22 cellular contexts compared by ENCODE assay signal in genomic region chr12:112751844-112752243, GRCh38. TPM values are rescaled to one million over a fixed set of nuclear protein-coding genes. Genes with fewer than 3 reads are reported as not detected.
DNase-seq lines count a peak whose midpoint lies in the region; ATAC-seq, FAIRE-seq and TF ChIP-seq lines count a peak whose summit lies in the region.
"Had no signal": no experiment of that assay in that cellular context is flagged by ENCODE, and none has a peak within 500 bp of the region (broad histone marks: within the 10 kb centered on the region; RNA-seq: fewer than 3 reads in every experiment).

No MANE protein-coding gene starts in this region.

- TF ChIP-seq CTCF in activated CD8-positive, alpha-beta T cell treated with anti-CD3 and anti-CD28 coated beads for 36 hours (IDR thresholded peaks at IDR 0.05), result no peak
- TF ChIP-seq CTCF in gastrocnemius medialis (IDR thresholded peaks at IDR 0.05 in 4 of 5, conservative IDR thresholded peaks at IDR 0.05 in 1 of 5), result no peak

- no peaks in the 10 kb centered on the region for H3K36me3 ChIP-seq in gastrocnemius medialis
- H3K36me3 ChIP-seq: BLaER1 had no signal

- no peak for DNase-seq in activated CD8-positive, alpha-beta T cell treated with anti-CD3 and anti-CD28 coated beads, Interleukin-2, amount 10 ng/mL, durations not matched to agents 7 days and 5 days
- no peak for DNase-seq in activated CD8-positive, alpha-beta T cell treated with anti-CD3 and anti-CD28 coated beads for 36 hours
- no peak for DNase-seq in T-helper 17 cell
- DNase-seq in immature natural killer cell, result peak in 2 of 3 donors; percentile 3 to 43
- no peak for DNase-seq in stimulated activated effector memory CD8-positive, alpha-beta T cell treated with anti-CD3 and anti-CD28 coated beads, Interleukin-12 subunit alpha, Interleukin-12 subunit beta, amount 100 ng/mL, for 72 hours (ENCODE audit: low spot score in 2 of 2)
- no peak for DNase-seq in gastrocnemius medialis
- no peak for DNase-seq in frontal cortex (ENCODE audit: low spot score in 2 of 2)
- no peak for DNase-seq in activated CD4-positive, alpha-beta T cell treated with anti-CD3 and anti-CD28 coated beads, Interleukin-2, amount 10 ng/mL, durations not matched to agents 7 days and 5 days
- DNase-seq: AML-193, DMS153, DMS79, GDM1, HCEC 1CT had no signal

- peaks cover 12% of the 10 kb centered on the region for H3K4me1 Mint-ChIP-seq in activated CD8-positive, alpha-beta T cell treated with anti-CD3 and anti-CD28 coated beads, Interleukin-2, amount 10 ng/mL, durations not matched to agents 7 days and 5 days (ENCODE audit: low read depth)
- peaks cover 8% of the 10 kb centered on the region for H3K4me1 Mint-ChIP-seq in activated CD8-positive, alpha-beta T cell treated with anti-CD3 and anti-CD28 coated beads for 36 hours (ENCODE audit: low read depth)
- H3K4me1 Mint-ChIP-seq in T-helper 17 cell (peaks cover 27% of the 10 kb centered on the region), immature natural killer cell (peaks cover 32 to 34% of the 10 kb centered on the region in 2 donors)
- H3K4me1 Mint-ChIP-seq in stimulated activated effector memory CD8-positive, alpha-beta T cell treated with anti-CD3 and anti-CD28 coated beads, Interleukin-12 subunit alpha, Interleukin-12 subunit beta, amount 100 ng/mL, for 72 hours, result peaks cover 42% of the 10 kb centered on the region
- H3K4me1 Mint-ChIP-seq in activated CD4-positive, alpha-beta T cell treated with anti-CD3 and anti-CD28 coated beads, Interleukin-2, amount 10 ng/mL, durations not matched to agents 7 days and 5 days, result peaks cover 6% of the 10 kb centered on the region
- H3K4me1 Mint-ChIP-seq: CD14-positive monocyte, GM23338, IgD-negative memory B cell had no signal

- FAIRE-seq in frontal cortex (lab: Jason Lieb, UNC), result no peak
- FAIRE-seq: A549, H54, HepG2 had no signal

- intact Hi-C loops in activated CD8-positive, alpha-beta T cell treated with anti-CD3 and anti-CD28 coated beads for 36 hours (cut with micrococcal nuclease), result no loop called here
- intact Hi-C loops in gastrocnemius medialis (cut with DNase I; ENCODE audit: low total_unique reads), result no loop called here

- H3K36me3 Mint-ChIP-seq in activated CD8-positive, alpha-beta T cell treated with anti-CD3 and anti-CD28 coated beads, Interleukin-2, amount 10 ng/mL, durations not matched to agents 7 days and 5 days (ENCODE audit: low read depth), result no peaks in the 10 kb centered on the region
- H3K36me3 Mint-ChIP-seq in activated CD8-positive, alpha-beta T cell treated with anti-CD3 and anti-CD28 coated beads for 36 hours (ENCODE audit: low read depth), result no peaks in the 10 kb centered on the region
- H3K36me3 Mint-ChIP-seq in T-helper 17 cell (ENCODE audit: low read depth) (peaks cover 1% of the 10 kb centered on the region), immature natural killer cell (peaks cover 0 to 6% (median 6%) of the 10 kb centered on the region in 3 donors)
- H3K36me3 Mint-ChIP-seq in stimulated activated effector memory CD8-positive, alpha-beta T cell treated with anti-CD3 and anti-CD28 coated beads, Interleukin-12 subunit alpha, Interleukin-12 subunit beta, amount 100 ng/mL, for 72 hours, result no peaks in the 10 kb centered on the region
- no peaks in the 10 kb centered on the region for H3K36me3 Mint-ChIP-seq in activated CD4-positive, alpha-beta T cell treated with anti-CD3 and anti-CD28 coated beads, Interleukin-2, amount 10 ng/mL, durations not matched to agents 7 days and 5 days (ENCODE audit: low read depth)
- H3K36me3 Mint-ChIP-seq: CD14-positive monocyte had no signal

- H3K9me3 ChIP-seq in T-helper 17 cell (ENCODE audit: control insufficient read depth, low read length, poor library complexity, severe bottlenecking) (no peaks in the 10 kb centered on the region), gastrocnemius medialis (no peaks in the 10 kb centered on the region)

- H3K4me3 Mint-ChIP-seq in activated CD8-positive, alpha-beta T cell treated with anti-CD3 and anti-CD28 coated beads, Interleukin-2, amount 10 ng/mL, durations not matched to agents 7 days and 5 days, result no peak overlapping the region
- no peak overlapping the region for H3K4me3 Mint-ChIP-seq in activated CD8-positive, alpha-beta T cell treated with anti-CD3 and anti-CD28 coated beads for 36 hours
- no peak overlapping the region for H3K4me3 Mint-ChIP-seq in T-helper 17 cell
- H3K4me3 Mint-ChIP-seq in immature natural killer cell, result peak overlapping the region; percentile 29 to 89 (median 59)
- H3K4me3 Mint-ChIP-seq in stimulated activated effector memory CD8-positive, alpha-beta T cell treated with anti-CD3 and anti-CD28 coated beads, Interleukin-12 subunit alpha, Interleukin-12 subunit beta, amount 100 ng/mL, for 72 hours, result no peak overlapping the region
- no peak overlapping the region for H3K4me3 Mint-ChIP-seq in activated CD4-positive, alpha-beta T cell treated with anti-CD3 and anti-CD28 coated beads, Interleukin-2, amount 10 ng/mL, durations not matched to agents 7 days and 5 days
- H3K4me3 Mint-ChIP-seq: CD14-positive monocyte, GM23338, IgD-negative memory B cell had no signal

- no peaks in the 10 kb centered on the region for H3K27me3 ChIP-seq in gastrocnemius medialis
- H3K27me3 ChIP-seq: BLaER1 had no signal

- peaks cover 6% of the 10 kb centered on the region for H3K27me3 Mint-ChIP-seq in activated CD8-positive, alpha-beta T cell treated with anti-CD3 and anti-CD28 coated beads, Interleukin-2, amount 10 ng/mL, durations not matched to agents 7 days and 5 days (ENCODE audit: low read depth)
- peaks cover 4% of the 10 kb centered on the region for H3K27me3 Mint-ChIP-seq in activated CD8-positive, alpha-beta T cell treated with anti-CD3 and anti-CD28 coated beads for 36 hours
- H3K27me3 Mint-ChIP-seq in T-helper 17 cell (peaks cover 7% of the 10 kb centered on the region), immature natural killer cell (ENCODE audit: low read depth in 3 of 3) (peaks cover 0 to 2% (median 0%) of the 10 kb centered on the region in 3 donors)
- peaks cover 7% of the 10 kb centered on the region for H3K27me3 Mint-ChIP-seq in activated CD4-positive, alpha-beta T cell treated with anti-CD3 and anti-CD28 coated beads, Interleukin-2, amount 10 ng/mL, durations not matched to agents 7 days and 5 days

- H3K4me3 ChIP-seq in gastrocnemius medialis, result no peak overlapping the region
- H3K4me3 ChIP-seq: A549, BLaER1, GM23338 had no signal

- no peak for TF ChIP-seq POLR2A in gastrocnemius medialis (IDR thresholded peaks at IDR 0.05)

- no peak for ATAC-seq in activated CD8-positive, alpha-beta T cell treated with anti-CD3 and anti-CD28 coated beads, Interleukin-2, amount 10 ng/mL, durations not matched to agents 7 days and 5 days
- no peak for ATAC-seq in activated CD8-positive, alpha-beta T cell treated with anti-CD3 and anti-CD28 coated beads for 36 hours
- peak; percentile 48 for ATAC-seq in T-helper 17 cell
- no peak for ATAC-seq in stimulated activated effector memory CD8-positive, alpha-beta T cell treated with anti-CD3 and anti-CD28 coated beads, Interleukin-12 subunit alpha, Interleukin-12 subunit beta, amount 100 ng/mL, for 72 hours
- no peak for ATAC-seq in gastrocnemius medialis
- ATAC-seq: A549, GM23338, HepG2 had no signal

- no peak overlapping the region for H3K27ac ChIP-seq in gastrocnemius medialis
- H3K27ac ChIP-seq: 22Rv1, A549, BLaER1 had no signal

- POLR2A ChIA-PET in activated CD8-positive, alpha-beta T cell treated with anti-CD3 and anti-CD28 coated beads, Interleukin-2, amount 10 ng/mL, durations not matched to agents 7 days and 5 days (lab: Charles Lee), result no interaction called here
- POLR2A ChIA-PET in activated CD8-positive, alpha-beta T cell treated with anti-CD3 and anti-CD28 coated beads for 36 hours (lab: Charles Lee), result no interaction called here
- POLR2A ChIA-PET in activated CD4-positive, alpha-beta T cell treated with anti-CD3 and anti-CD28 coated beads, Interleukin-2, amount 10 ng/mL, durations not matched to agents 7 days and 5 days (lab: Charles Lee), result no interaction called here

- CTCF ChIA-PET in activated CD8-positive, alpha-beta T cell treated with anti-CD3 and anti-CD28 coated beads, Interleukin-2, amount 10 ng/mL, durations not matched to agents 7 days and 5 days (lab: Charles Lee), result no interaction called here
- CTCF ChIA-PET in activated CD8-positive, alpha-beta T cell treated with anti-CD3 and anti-CD28 coated beads for 36 hours (lab: Charles Lee), result no interaction called here
- CTCF ChIA-PET in activated CD4-positive, alpha-beta T cell treated with anti-CD3 and anti-CD28 coated beads, Interleukin-2, amount 10 ng/mL, durations not matched to agents 7 days and 5 days (lab: Charles Lee), result no interaction called here

- peaks cover 6% of the 10 kb centered on the region for H3K9me3 Mint-ChIP-seq in activated CD8-positive, alpha-beta T cell treated with anti-CD3 and anti-CD28 coated beads, Interleukin-2, amount 10 ng/mL, durations not matched to agents 7 days and 5 days (ENCODE audit: insufficient read depth)
- peaks cover 7% of the 10 kb centered on the region for H3K9me3 Mint-ChIP-seq in activated CD8-positive, alpha-beta T cell treated with anti-CD3 and anti-CD28 coated beads for 36 hours
- peaks cover 3 to 8% (median 5%) of the 10 kb centered on the region in 6 donors for H3K9me3 Mint-ChIP-seq in immature natural killer cell
- peaks cover 7% of the 10 kb centered on the region for H3K9me3 Mint-ChIP-seq in stimulated activated effector memory CD8-positive, alpha-beta T cell treated with anti-CD3 and anti-CD28 coated beads, Interleukin-12 subunit alpha, Interleukin-12 subunit beta, amount 100 ng/mL, for 72 hours
- peaks cover 10% of the 10 kb centered on the region for H3K9me3 Mint-ChIP-seq in activated CD4-positive, alpha-beta T cell treated with anti-CD3 and anti-CD28 coated beads, Interleukin-2, amount 10 ng/mL, durations not matched to agents 7 days and 5 days

- in situ Hi-C loops in gastrocnemius medialis (cut with MboI; ENCODE audit: low sequenced_read_pairs in 4 of 4), result no loop called here

- peak overlapping the region; percentile 54 for H3K27ac Mint-ChIP-seq in activated CD8-positive, alpha-beta T cell treated with anti-CD3 and anti-CD28 coated beads, Interleukin-2, amount 10 ng/mL, durations not matched to agents 7 days and 5 days
- H3K27ac Mint-ChIP-seq in activated CD8-positive, alpha-beta T cell treated with anti-CD3 and anti-CD28 coated beads for 36 hours, result no peak overlapping the region
- H3K27ac Mint-ChIP-seq in T-helper 17 cell (peak overlapping the region; percentile 56), immature natural killer cell (peak overlapping the region in 4 of 6 donors; percentile 37 to 87 (median 58))
- peak overlapping the region; percentile 16 for H3K27ac Mint-ChIP-seq in stimulated activated effector memory CD8-positive, alpha-beta T cell treated with anti-CD3 and anti-CD28 coated beads, Interleukin-12 subunit alpha, Interleukin-12 subunit beta, amount 100 ng/mL, for 72 hours
- no peak overlapping the region for H3K27ac Mint-ChIP-seq in activated CD4-positive, alpha-beta T cell treated with anti-CD3 and anti-CD28 coated beads, Interleukin-2, amount 10 ng/mL, durations not matched to agents 7 days and 5 days
- H3K27ac Mint-ChIP-seq: CD14-positive monocyte, GM23338, IgD-negative memory B cell had no signal

- no peaks in the 10 kb centered on the region for H3K4me1 ChIP-seq in gastrocnemius medialis
- H3K4me1 ChIP-seq: A549, BLaER1 had no signal

RNA-seq across cellular contexts. Expression of gene RPH3A, which starts 39.7 kb away (rescaled TPM):
- total RNA-seq in activated CD8-positive, alpha-beta T cell treated with anti-CD3 and anti-CD28 coated beads, Interleukin-2, amount 10 ng/mL, durations not matched to agents 7 days and 5 days, result not detected
- total RNA-seq in activated CD8-positive, alpha-beta T cell treated with anti-CD3 and anti-CD28 coated beads for 36 hours, result not detected
- total RNA-seq in T-helper 17 cell (under 1 TPM; 0.27 to 0.86 TPM), gastrocnemius medialis (under 1 TPM in 1 of 4 donors, not detected in 3; 0.23 TPM), frontal cortex (5.3 TPM)
- polyA plus RNA-seq in immature natural killer cell, result not detected
- not detected for total RNA-seq in activated CD4-positive, alpha-beta T cell treated with anti-CD3 and anti-CD28 coated beads, Interleukin-2, amount 10 ng/mL, durations not matched to agents 7 days and 5 days
- total RNA-seq: Daoy, HepG2 had no signal
- polyA plus RNA-seq: HepG2, IgD-negative memory B cell had no signal

Comparison
In these comparisons a context has a peak if more than half of its experiments do, and no peak if none do; other contexts are left out.
1. H3K27ac Mint-ChIP-seq: peak in activated CD8-positive, alpha-beta T cell treated with anti-CD3 and anti-CD28 coated beads, Interleukin-2, amount 10 ng/mL, durations not matched to agents 7 days and 5 days (single experiment), T-helper 17 cell (single experiment), immature natural killer cell (4 of 6) and stimulated activated effector memory CD8-positive, alpha-beta T cell treated with anti-CD3 and anti-CD28 coated beads, Interleukin-12 subunit alpha, Interleukin-12 subunit beta, amount 100 ng/mL, for 72 hours (single experiment); none in activated CD8-positive, alpha-beta T cell treated with anti-CD3 and anti-CD28 coated beads for 36 hours (single experiment) and activated CD4-positive, alpha-beta T cell treated with anti-CD3 and anti-CD28 coated beads, Interleukin-2, amount 10 ng/mL, durations not matched to agents 7 days and 5 days (single experiment).
2. DNase-seq: peak in immature natural killer cell (2 of 3); none in activated CD8-positive, alpha-beta T cell treated with anti-CD3 and anti-CD28 coated beads, Interleukin-2, amount 10 ng/mL, durations not matched to agents 7 days and 5 days (single experiment), activated CD8-positive, alpha-beta T cell treated with anti-CD3 and anti-CD28 coated beads for 36 hours (single experiment), T-helper 17 cell (0 of 3), stimulated activated effector memory CD8-positive, alpha-beta T cell treated with anti-CD3 and anti-CD28 coated beads, Interleukin-12 subunit alpha, Interleukin-12 subunit beta, amount 100 ng/mL, for 72 hours (0 of 2), gastrocnemius medialis (0 of 2), frontal cortex (0 of 2) and activated CD4-positive, alpha-beta T cell treated with anti-CD3 and anti-CD28 coated beads, Interleukin-2, amount 10 ng/mL, durations not matched to agents 7 days and 5 days (single experiment).
3. H3K4me3 Mint-ChIP-seq: peak in immature natural killer cell (5 of 5); none in activated CD8-positive, alpha-beta T cell treated with anti-CD3 and anti-CD28 coated beads, Interleukin-2, amount 10 ng/mL, durations not matched to agents 7 days and 5 days (single experiment), activated CD8-positive, alpha-beta T cell treated with anti-CD3 and anti-CD28 coated beads for 36 hours (single experiment), T-helper 17 cell (single experiment), stimulated activated effector memory CD8-positive, alpha-beta T cell treated with anti-CD3 and anti-CD28 coated beads, Interleukin-12 subunit alpha, Interleukin-12 subunit beta, amount 100 ng/mL, for 72 hours (single experiment) and activated CD4-positive, alpha-beta T cell treated with anti-CD3 and anti-CD28 coated beads, Interleukin-2, amount 10 ng/mL, durations not matched to agents 7 days and 5 days (single experiment).